Comparison of ENCODE assay signal across 8 cellular contexts in the genomic region with DNA sequence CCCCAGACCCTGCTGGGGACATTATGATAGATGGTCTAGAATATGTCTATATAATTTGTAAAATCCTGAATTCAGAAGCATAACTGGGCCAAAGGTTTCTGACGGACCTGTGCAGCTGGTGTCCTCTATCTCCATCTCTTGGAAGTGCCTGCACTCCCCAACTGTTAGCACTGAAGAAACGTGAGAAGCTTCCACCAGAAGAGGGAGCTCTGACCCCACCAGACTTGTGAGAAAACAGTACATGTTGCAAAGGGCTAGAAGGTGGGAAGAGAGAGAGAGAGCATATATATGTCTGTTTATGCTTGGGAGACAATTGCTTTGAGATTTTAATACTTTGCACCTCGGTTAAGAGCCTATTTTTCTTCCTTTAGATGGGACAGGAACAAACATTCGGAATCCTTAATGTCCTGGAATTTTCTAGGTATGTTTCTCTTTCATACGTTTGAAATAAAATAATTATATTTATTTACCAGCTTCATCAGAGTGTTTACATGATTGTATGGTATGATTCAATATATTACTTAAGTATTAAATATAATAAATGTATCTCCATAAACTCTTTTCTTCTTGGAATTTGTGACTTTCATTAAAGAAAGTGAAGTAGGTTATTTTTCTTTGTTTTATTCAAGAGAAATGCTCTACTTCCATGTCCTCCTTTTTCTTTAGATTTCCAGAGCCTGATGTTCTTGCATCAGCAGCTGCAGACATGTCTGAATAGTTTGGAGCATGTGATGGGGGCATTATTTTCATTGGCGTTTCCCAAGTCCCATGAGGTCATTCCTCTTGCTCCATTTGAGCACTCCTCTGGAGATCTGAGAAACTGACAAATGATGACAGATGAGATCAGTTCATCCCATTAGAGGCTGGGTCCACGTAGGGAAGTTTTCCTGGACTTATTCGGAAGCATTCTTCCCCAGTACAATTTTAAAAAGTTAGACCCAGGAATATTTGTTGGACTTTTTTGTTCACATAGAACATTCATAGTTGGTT.
DNase-seq lines count a peak whose midpoint lies in the region; TF ChIP-seq lines count a peak whose summit lies in the region.

No MANE protein-coding gene starts in this region.

- H3K27ac ChIP-seq in SK-N-SH (ENCODE audit: low read depth in 2 of 2, low read length in 1 of 2) (no peak overlapping the region), prostate gland (no peak overlapping the region), vagina (no peak overlapping the region)

- no peak overlapping the region for H2AFZ ChIP-seq in SK-N-SH (ENCODE audit: low read depth)

- H3K9me2 ChIP-seq in SK-N-SH: no peaks in the 10 kb centered on the region

- peak overlapping the region in 1 of 2 experiments; percentile 47; a peak in 1 of 4 replicates for H3K4me3 ChIP-seq in SK-N-SH (ENCODE audit: low read depth in 2 of 2, low read length in 1 of 2)
- no peak overlapping the region for H3K4me3 ChIP-seq in prostate gland
- no peak overlapping the region for H3K4me3 ChIP-seq in vagina

- H3K4me1 ChIP-seq in SK-N-SH (ENCODE audit: control insufficient read depth in 1 of 2, insufficient read depth in 2 of 2, low read depth in 1 of 2, low read length in 1 of 2) (no peaks in the 10 kb centered on the region), prostate gland (replicated peaks) (no peaks in the 10 kb centered on the region), vagina (no peaks in the 10 kb centered on the region)

- peaks cover 80% of the 10 kb centered on the region for H3K27me3 Mint-ChIP-seq in Calu3 (ENCODE audit: unreplicated experiment)
- H3K27me3 Mint-ChIP-seq in glutamatergic neuron (ENCODE audit: unreplicated experiment): peaks cover 6% of the 10 kb centered on the region

- TF ChIP-seq RAD21 in SK-N-SH (IDR thresholded peaks at IDR 0.05; ENCODE audit: low read length): peak; percentile 99

- 7% methylated on average over 8 of the region's 8 CpGs for WGBS in SK-N-SH (ENCODE audit: low lambda C conversion rate)
- WGBS in prostate gland: 33% methylated on average over 8 of the region's 8 CpGs

- CTCF ChIA-PET in Calu3 (lab: Charles Lee): interaction anchor here (0.6 to 0.8 kb wide), 3 partner anchors 239 to 498 kb away, joined by 3 to 4 read pairs (median 3); no protein-coding TSS in a partner anchor
- CTCF ChIA-PET in SK-N-SH (lab: Yijun Ruan, JAX): interaction anchor here (0.5 to 5.3 kb wide), 44 partner anchors 9 to 1124 kb away, joined by 3 to 97 read pairs (median 4); no protein-coding TSS in a partner anchor

- H3K9ac ChIP-seq in SK-N-SH: no peak overlapping the region

- no peaks in the 10 kb centered on the region for H3F3A ChIP-seq in SK-N-SH (replicated peaks; ENCODE audit: insufficient read depth)

- POLR2A ChIA-PET in SK-N-SH (lab: Yijun Ruan, JAX): no interaction called here

- H4K20me1 ChIP-seq in SK-N-SH (ENCODE audit: insufficient read depth): no peaks in the 10 kb centered on the region

- no peaks in the 10 kb centered on the region for H3K4me1 Mint-ChIP-seq in Calu3 (ENCODE audit: low read depth, unreplicated experiment)
- peaks cover 23% of the 10 kb centered on the region for H3K4me1 Mint-ChIP-seq in glutamatergic neuron (ENCODE audit: low read depth, unreplicated experiment)

- H3K9me3 Mint-ChIP-seq in Calu3 (ENCODE audit: low read depth, unreplicated experiment) (no peaks in the 10 kb centered on the region), glutamatergic neuron (ENCODE audit: unreplicated experiment) (peaks cover 5% of the 10 kb centered on the region)

- H3K36me3 Mint-ChIP-seq in Calu3 (ENCODE audit: insufficient read depth, unreplicated experiment) (no peaks in the 10 kb centered on the region), glutamatergic neuron (ENCODE audit: unreplicated experiment) (peaks cover 5% of the 10 kb centered on the region)

- TF ChIP-seq POLR2A in prostate gland (IDR thresholded peaks at IDR 0.05) (no peak), vagina (IDR thresholded peaks at IDR 0.05) (no peak)

- H3K27ac Mint-ChIP-seq in Calu3 (ENCODE audit: unreplicated experiment) (no peak overlapping the region), glutamatergic neuron (ENCODE audit: unreplicated experiment) (peak overlapping the region; percentile 87)

- no peaks in the 10 kb centered on the region for H3K79me2 ChIP-seq in SK-N-SH (ENCODE audit: insufficient read depth)

- intact Hi-C loops in Calu3 (cut with micrococcal nuclease; ENCODE audit: unreplicated experiment) (loop anchor here (2.0 to 10.0 kb wide), 3 partner anchors 250 to 538 kb away; no protein-coding TSS in a partner anchor), prostate gland (cut with DNase I) (no loop called here), vagina (cut with DNase I) (loop anchor here (10.0 kb wide), 1 partner anchor 490 kb away; no protein-coding TSS in a partner anchor)

- H3K9me3 ChIP-seq in SK-N-SH (no peaks in the 10 kb centered on the region), prostate gland (no peaks in the 10 kb centered on the region), vagina (no peaks in the 10 kb centered on the region)

- no peaks in the 10 kb centered on the region for H3K36me3 ChIP-seq in SK-N-SH (replicated peaks in 1 of 2; ENCODE audit: control insufficient read depth in 1 of 2, insufficient read depth in 2 of 2, low read length in 1 of 2)
- no peaks in the 10 kb centered on the region for H3K36me3 ChIP-seq in prostate gland
- no peaks in the 10 kb centered on the region for H3K36me3 ChIP-seq in vagina

- peak; percentile 40 for TF ChIP-seq CTCF in Calu3 (IDR thresholded peaks at IDR 0.05; ENCODE audit: unreplicated experiment)
- peak; percentile 83 for TF ChIP-seq CTCF in SK-N-SH (IDR thresholded peaks at IDR 0.05)
- TF ChIP-seq CTCF in glutamatergic neuron (IDR thresholded peaks at IDR 0.05; ENCODE audit: partially characterized antibody, unreplicated experiment): peak; percentile 77
- TF ChIP-seq CTCF in prostate gland (IDR thresholded peaks at IDR 0.05): peak; percentile 44 to 86 (median 75)
- TF ChIP-seq CTCF in vagina (IDR thresholded peaks at IDR 0.05): peak; percentile 53 to 80 (median 66)

- H3K4me2 ChIP-seq in SK-N-SH: no peak overlapping the region

- H3K4me3 Mint-ChIP-seq in Calu3 (ENCODE audit: low read depth, unreplicated experiment): no peak overlapping the region
- H3K4me3 Mint-ChIP-seq in glutamatergic neuron (ENCODE audit: unreplicated experiment): peak overlapping the region; percentile 69

- BruUV-seq in Calu3 (replicated peaks; lab: Mats Ljungman, UMichigan): no TSS peak

- H3K27me3 ChIP-seq in SK-N-SH (ENCODE audit: insufficient read depth) (no peaks in the 10 kb centered on the region), prostate gland (replicated peaks; ENCODE audit: insufficient read depth) (no peaks in the 10 kb centered on the region), vagina (no peaks in the 10 kb centered on the region)

- peak; percentile 71 for DNase-seq in Calu3
- DNase-seq in GOT3 (lab: John Stamatoyannopoulos, UW): peak; percentile 49
- peak; percentile 88 for DNase-seq in NCI-H128 (lab: John Stamatoyannopoulos, UW; ENCODE audit: unreplicated experiment)
- peak; percentile 61 for DNase-seq in SK-N-SH
- peak; percentile 71 for DNase-seq in activated naive CD4-positive, alpha-beta T cell treated with anti-CD3 and anti-CD28 coated beads, Interleukin-2, amount 50 U/mL, for 16 hours
- peak; percentile 82 for DNase-seq in glutamatergic neuron
- peak; percentile 88 for DNase-seq in prostate gland (ENCODE audit: low spot score)
- DNase-seq in vagina (ENCODE audit: extremely low spot score in 2 of 2): no peak

- no peak for TF ChIP-seq EP300 in SK-N-SH (IDR thresholded peaks at IDR 0.05; ENCODE audit: borderline replicate concordance in 1 of 2, low read depth in 1 of 2, low read length in 1 of 2)

TF ChIP-seq in SK-N-SH, 30 proteins besides CTCF, POLR2A, EP300 and RAD21 (continues in another document):
- TF ChIP-seq SMC3 (IDR thresholded peaks at IDR 0.05; ENCODE audit: low read depth, low read length) (peak; percentile 88), JUND (IDR thresholded peaks at IDR 0.05) (no peak), TEAD4 (IDR thresholded peaks at IDR 0.05; ENCODE audit: borderline replicate concordance, insufficient read depth) (no peak), NRF1 (IDR thresholded peaks at IDR 0.05; ENCODE audit: low read depth, low read length) (no peak), SIN3A (IDR thresholded peaks at IDR 0.05; ENCODE audit: borderline replicate concordance, low read depth, low read length) (no peak), FOXM1 (IDR thresholded peaks at IDR 0.05; ENCODE audit: low read depth) (no peak), GATA2 (CRISPR knock-in tag; IDR thresholded peaks at IDR 0.05) (no peak), RFX5 (IDR thresholded peaks at IDR 0.05; ENCODE audit: low read length) (no peak), GABPA (IDR thresholded peaks at IDR 0.05; ENCODE audit: low read depth) (no peak), RXRA (IDR thresholded peaks at IDR 0.05; ENCODE audit: borderline replicate concordance, low read depth) (no peak), TAF1 (IDR thresholded peaks at IDR 0.05; ENCODE audit: borderline replicate concordance, low read depth, low read length) (no peak)
- TF ChIP-seq, protein P1, sequence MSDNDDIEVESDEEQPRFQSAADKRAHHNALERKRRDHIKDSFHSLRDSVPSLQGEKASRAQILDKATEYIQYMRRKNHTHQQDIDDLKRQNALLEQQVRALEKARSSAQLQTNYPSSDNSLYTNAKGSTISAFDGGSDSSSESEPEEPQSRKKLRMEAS (IDR thresholded peaks at IDR 0.05; ENCODE audit: low read depth): no peak
- TF ChIP-seq, protein P2, sequence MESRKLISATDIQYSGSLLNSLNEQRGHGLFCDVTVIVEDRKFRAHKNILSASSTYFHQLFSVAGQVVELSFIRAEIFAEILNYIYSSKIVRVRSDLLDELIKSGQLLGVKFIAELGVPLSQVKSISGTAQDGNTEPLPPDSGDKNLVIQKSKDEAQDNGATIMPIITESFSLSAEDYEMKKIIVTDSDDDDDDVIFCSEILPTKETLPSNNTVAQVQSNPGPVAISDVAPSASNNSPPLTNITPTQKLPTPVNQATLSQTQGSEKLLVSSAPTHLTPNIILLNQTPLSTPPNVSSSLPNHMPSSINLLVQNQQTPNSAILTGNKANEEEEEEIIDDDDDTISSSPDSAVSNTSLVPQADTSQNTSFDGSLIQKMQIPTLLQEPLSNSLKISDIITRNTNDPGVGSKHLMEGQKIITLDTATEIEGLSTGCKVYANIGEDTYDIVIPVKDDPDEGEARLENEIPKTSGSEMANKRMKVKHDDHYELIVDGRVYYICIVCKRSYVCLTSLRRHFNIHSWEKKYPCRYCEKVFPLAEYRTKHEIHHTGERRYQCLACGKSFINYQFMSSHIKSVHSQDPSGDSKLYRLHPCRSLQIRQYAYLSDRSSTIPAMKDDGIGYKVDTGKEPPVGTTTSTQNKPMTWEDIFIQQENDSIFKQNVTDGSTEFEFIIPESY (IDR thresholded peaks at IDR 0.05; ENCODE audit: borderline replicate concordance, low read depth): no peak

Comparison
In these comparisons a context has a peak if more than half of its experiments do, and no peak if none do; other contexts are left out.
1. DNase-seq: peak in Calu3 (single experiment), GOT3 (single experiment), NCI-H128 (single experiment), SK-N-SH (single experiment), activated naive CD4-positive, alpha-beta T cell treated with anti-CD3 and anti-CD28 coated beads, Interleukin-2, amount 50 U/mL, for 16 hours (single experiment), glutamatergic neuron (single experiment) and prostate gland (single experiment); none in vagina (0 of 2).
2. Peak in every context shown above with its lines, with median percentiles within 50 percentile points of each other: CTCF ChIP-seq.